1 cellular context compared by ENCODE assay signal in the genomic region with DNA sequence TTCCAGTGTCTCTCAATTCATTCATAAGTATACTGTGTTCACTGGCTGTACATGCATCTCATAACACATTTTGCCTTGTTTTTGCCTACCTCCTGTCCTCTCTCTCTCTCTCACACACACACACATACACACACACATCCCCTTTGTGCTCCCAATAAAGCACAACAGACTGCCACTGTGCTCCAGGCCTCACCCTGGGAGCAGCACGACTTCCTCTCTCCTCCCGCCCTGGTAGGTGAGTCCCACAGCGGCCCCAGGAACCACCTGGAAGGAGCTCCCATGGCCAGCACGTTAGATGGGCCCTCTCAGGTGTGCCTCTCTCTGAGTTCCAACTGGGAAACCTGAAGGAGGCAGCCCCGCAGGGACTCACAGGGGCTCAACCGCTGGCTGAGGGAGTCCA.
TF ChIP-seq lines count a peak whose summit lies in the region.

No MANE protein-coding gene starts in this region.

TF ChIP-seq in WTC11, 78 proteins besides CTCF, POLR2A, EP300 and RAD21 (continued from another document):
- TF ChIP-seq ZNF263 (CRISPR knock-in tag; IDR thresholded peaks at IDR 0.05; ENCODE audit: low read depth) (peak; percentile 85; the same call in 1 of the 2 replicates), ZNF423 (CRISPR knock-in tag; IDR thresholded peaks at IDR 0.05) (peak; percentile 74; the same call in 1 of the 2 replicates)
- TF ChIP-seq, protein P1, sequence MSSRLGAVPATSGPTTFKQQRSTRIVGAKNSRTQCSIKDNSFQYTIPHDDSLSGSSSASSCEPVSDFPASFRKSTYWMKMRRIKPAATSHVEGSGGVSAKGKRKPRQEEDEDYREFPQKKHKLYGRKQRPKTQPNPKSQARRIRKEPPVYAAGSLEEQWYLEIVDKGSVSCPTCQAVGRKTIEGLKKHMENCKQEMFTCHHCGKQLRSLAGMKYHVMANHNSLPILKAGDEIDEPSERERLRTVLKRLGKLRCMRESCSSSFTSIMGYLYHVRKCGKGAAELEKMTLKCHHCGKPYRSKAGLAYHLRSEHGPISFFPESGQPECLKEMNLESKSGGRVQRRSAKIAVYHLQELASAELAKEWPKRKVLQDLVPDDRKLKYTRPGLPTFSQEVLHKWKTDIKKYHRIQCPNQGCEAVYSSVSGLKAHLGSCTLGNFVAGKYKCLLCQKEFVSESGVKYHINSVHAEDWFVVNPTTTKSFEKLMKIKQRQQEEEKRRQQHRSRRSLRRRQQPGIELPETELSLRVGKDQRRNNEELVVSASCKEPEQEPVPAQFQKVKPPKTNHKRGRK (CRISPR knock-in tag; IDR thresholded peaks at IDR 0.05; ENCODE audit: borderline replicate concordance) = no peak
